ENCODE assay signal across 19 cellular contexts in genomic region chr18:79392226-79392625, GRCh38. TPM values are rescaled to one million over a fixed set of nuclear protein-coding genes. Genes with fewer than 3 reads are reported as not detected.
A peak's percentile ranks its signal among the peaks of the same experiment; 100 is the strongest.
DNase-seq lines count a peak whose midpoint lies in the region; ATAC-seq and TF ChIP-seq lines count a peak whose summit lies in the region.
"Had no signal": no experiment of that assay in that cellular context is flagged by ENCODE, and none has a peak within 500 bp of the region (broad histone marks: within the 10 kb centered on the region; RNA-seq: fewer than 3 reads in every experiment).

No MANE protein-coding gene starts in this region.

- no peak for TF ChIP-seq CTCF in ascending aorta (IDR thresholded peaks at IDR 0.05)
- no peak for TF ChIP-seq CTCF in GM13977 (IDR thresholded peaks at IDR 0.05; ENCODE audit: extremely low read depth, insufficient read depth, missing control alignments)

- no peak overlapping the region for H3K4me3 ChIP-seq in ascending aorta
- H3K4me3 ChIP-seq: K562 had no signal

- DNase-seq in Right ventricle myocardium inferior (ENCODE audit: missing footprints), result peak; percentile 6
- no peak for DNase-seq in left ventricle myocardium superior
- no peak for DNase-seq in ascending aorta (ENCODE audit: low spot score in 2 of 2)
- no peak for DNase-seq in natural killer cell treated with Interleukin-12 subunit alpha and Interleukin-12 subunit beta and Interleukin-15 and Interleukin-18, amount 100 ng/mL, for 72 hours (ENCODE audit: low spot score)
- no peak for DNase-seq in GM13977 (ENCODE audit: low spot score)
- DNase-seq: gastrocnemius medialis, H7, midbrain, NCI-H2029 treated with DMSO at 0.1 percent for 48 hours, NCI-H524, Right ventricle myocardium superior, stomach, T-helper 2 cell had no signal

- no peak overlapping the region for H3K27ac Mint-ChIP-seq in natural killer cell treated with Interleukin-12 subunit alpha and Interleukin-12 subunit beta and Interleukin-15 and Interleukin-18, amount 100 ng/mL, for 72 hours

- H3K4me1 ChIP-seq in ascending aorta, result peaks cover 5 to 16% of the 10 kb centered on the region in 2 donors

- no peaks in the 10 kb centered on the region for H3K36me3 Mint-ChIP-seq in natural killer cell treated with Interleukin-12 subunit alpha and Interleukin-12 subunit beta and Interleukin-15 and Interleukin-18, amount 100 ng/mL, for 72 hours

- H3K9me3 ChIP-seq in ascending aorta, result no peaks in the 10 kb centered on the region
- H3K9me3 ChIP-seq: gastrocnemius medialis, right atrium auricular region, stomach had no signal

- H3K27me3 Mint-ChIP-seq in natural killer cell treated with Interleukin-12 subunit alpha and Interleukin-12 subunit beta and Interleukin-15 and Interleukin-18, amount 100 ng/mL, for 72 hours, result peaks cover 36 to 42% of the 10 kb centered on the region in 2 donors

- peak overlapping the region; percentile 98 to 99 for H3K27ac ChIP-seq in ascending aorta

- peak overlapping the region; percentile 38 for H3K4me3 Mint-ChIP-seq in natural killer cell treated with Interleukin-12 subunit alpha and Interleukin-12 subunit beta and Interleukin-15 and Interleukin-18, amount 100 ng/mL, for 72 hours

- intact Hi-C loops in Right ventricle myocardium inferior (cut with DNase I), result loop anchor here (2.0 to 5.0 kb wide), 3 partner anchors 67 to 325 kb away; partner anchors contain the start of gene ATP9B
- intact Hi-C loops in left ventricle myocardium superior (cut with micrococcal nuclease), result no loop called here
- intact Hi-C loops in ascending aorta (cut with DNase I), result loop anchor here (10.0 kb wide), 3 partner anchors 593 to 713 kb away; partner anchors contain the start of genes ADNP2, RBFA and TXNL4A

- no peak for ATAC-seq in Right ventricle myocardium inferior
- no peak for ATAC-seq in left ventricle myocardium superior
- no peak for ATAC-seq in natural killer cell treated with Interleukin-12 subunit alpha and Interleukin-12 subunit beta and Interleukin-15 and Interleukin-18, amount 100 ng/mL, for 72 hours
- no peak for ATAC-seq in HG03175 (IDR thresholded peaks at IDR 0.05; ENCODE audit: unreplicated experiment)
- ATAC-seq in HG03139 (IDR thresholded peaks at IDR 0.05; ENCODE audit: unreplicated experiment), result no peak
- ATAC-seq: activated naive CD4-positive, alpha-beta T cell treated with anti-CD3 and anti-CD28 coated beads, Interleukin-2, amount 50 U/mL, for 72 hours; gastrocnemius medialis; K562; left colon had no signal

- peaks cover 6 to 12% of the 10 kb centered on the region in 2 donors for H3K4me1 Mint-ChIP-seq in natural killer cell treated with Interleukin-12 subunit alpha and Interleukin-12 subunit beta and Interleukin-15 and Interleukin-18, amount 100 ng/mL, for 72 hours (ENCODE audit: low read depth in 2 of 2)

- no peaks in the 10 kb centered on the region for H3K9me3 Mint-ChIP-seq in natural killer cell treated with Interleukin-12 subunit alpha and Interleukin-12 subunit beta and Interleukin-15 and Interleukin-18, amount 100 ng/mL, for 72 hours
- H3K9me3 Mint-ChIP-seq: activated naive CD4-positive, alpha-beta T cell treated with anti-CD3 and anti-CD28 coated beads, Interleukin-2, amount 50 U/mL, for 72 hours had no signal

- in situ Hi-C loops in GM13977 (cut with MboI; ENCODE audit: low pct_unique_long_range_greater_than_20kb, low sequenced_read_pairs, unreplicated experiment), result no loop called here

- H3K36me3 ChIP-seq in ascending aorta, result no peaks in the 10 kb centered on the region
- H3K36me3 ChIP-seq: gastrocnemius medialis, right atrium auricular region, stomach had no signal

- H3K27me3 ChIP-seq in ascending aorta, result no peaks in the 10 kb centered on the region
- H3K27me3 ChIP-seq: gastrocnemius medialis, right atrium auricular region had no signal

RNA-seq across cellular contexts. Expression of gene NFATC1, which starts 3.5 kb away (rescaled TPM):
- total RNA-seq in Right ventricle myocardium inferior, result 18.5 TPM
- total RNA-seq in left ventricle myocardium superior, result 18.7 TPM
- 64.1 TPM for total RNA-seq in ascending aorta
- 10 to 100 TPM; 22.3 to 34.4 TPM for total RNA-seq in natural killer cell treated with Interleukin-12 subunit alpha and Interleukin-12 subunit beta and Interleukin-15 and Interleukin-18, amount 100 ng/mL, for 72 hours
